ENCODE assay signal across 11 cellular contexts in the genomic region with DNA sequence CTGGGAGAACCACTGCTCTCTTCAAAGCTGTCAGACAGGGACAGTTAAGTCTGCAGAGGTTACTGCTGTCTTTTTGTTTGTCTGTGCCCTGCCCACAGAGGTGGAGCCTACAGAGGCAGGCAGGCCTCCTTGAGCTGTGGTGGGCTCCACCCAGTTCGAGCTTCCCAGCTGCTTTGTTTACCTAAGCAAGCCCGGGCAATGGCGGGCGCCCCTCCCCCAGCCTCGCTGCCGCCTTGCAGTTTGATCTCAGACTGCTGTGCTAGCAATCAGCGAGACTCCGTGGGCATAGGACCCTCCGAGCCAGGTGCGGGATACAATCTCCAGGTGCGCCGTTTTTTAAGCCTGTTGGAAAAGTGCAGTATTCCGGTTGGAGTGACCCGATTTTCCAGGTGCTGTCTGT. TPM values are rescaled to one million over a fixed set of nuclear protein-coding genes. Genes with fewer than 3 reads are reported as not detected.
A peak's percentile ranks its signal among the peaks of the same experiment; 100 is the strongest.
DNase-seq lines count a peak whose midpoint lies in the region; ATAC-seq, FAIRE-seq and TF ChIP-seq lines count a peak whose summit lies in the region.
"Not testable (repeated sequence)": the region's sequence is repeated elsewhere in the genome, so short reads cannot be mapped to it uniquely, and the experiment has no call there.
"Had no signal": no experiment of that assay in that cellular context is flagged by ENCODE, and none has a peak within 500 bp of the region (broad histone marks: within the 10 kb centered on the region; RNA-seq: fewer than 3 reads in every experiment).

No MANE protein-coding gene starts in this region.

- H3K27me3 ChIP-seq in Caco-2 (replicated peaks; ENCODE audit: control insufficient read depth, insufficient read depth, low read length); PC-9 (ENCODE audit: insufficient read depth, low read depth): not testable (repeated sequence)

- H3K4me3 ChIP-seq in A549 (peak overlapping the region; percentile 26; the same call in 1 of the 3 replicates), Caco-2 (ENCODE audit: low read depth, low read length) (peak overlapping the region; percentile 32), PC-9 (peak overlapping the region; percentile 40; the same call in 1 of the 2 replicates)
- not testable (repeated sequence) for H3K4me3 ChIP-seq in HEK293 (ENCODE audit: low read depth, low read length)

- BruUV-seq in Caco-2 (replicated peaks; lab: Mats Ljungman, UMichigan); PC-9 (replicated peaks; lab: Mats Ljungman, UMichigan): not testable (repeated sequence)

- not testable (repeated sequence) for H3K27ac ChIP-seq in A549; HEK293 (ENCODE audit: extremely low read depth, low read depth, low read length); PC-9

- not testable (repeated sequence) for TF ChIP-seq POLR2A in A549 (IDR thresholded peaks at IDR 0.05; ENCODE audit: low read length)

- POLR2A ChIA-PET in A549 (lab: Yijun Ruan, JAX); Caco-2 (lab: Charles Lee); HEK293 (lab: Yijun Ruan, JAX); PC-9 (lab: Charles Lee; ENCODE audit: unreplicated experiment): not testable (repeated sequence)

- H3K4me2 ChIP-seq in A549 (0 out of 3 replicates have a peak overlapping the region, but pooled peaks have one; percentile 30), PC-9 (peak overlapping the region; percentile 31; the same call in 1 of the 2 replicates)

- not testable (repeated sequence) for H3K79me2 ChIP-seq in PC-9 (ENCODE audit: low read depth)

- FAIRE-seq in A549 (lab: Jason Lieb, UNC), result not testable (repeated sequence)

- H3K27me3 Mint-ChIP-seq in Caco-2 (ENCODE audit: insufficient read depth, unreplicated experiment), result not testable (repeated sequence)

- peak overlapping the region; percentile 86 for H3K4me3 Mint-ChIP-seq in Caco-2 (ENCODE audit: unreplicated experiment)

- not testable (repeated sequence) for TF ChIP-seq CTCF in A549 (IDR thresholded peaks at IDR 0.05); Caco-2 (IDR thresholded peaks at IDR 0.05; ENCODE audit: insufficient read depth in 1 of 2, low read depth in 1 of 2, low read length in 1 of 2, severe bottlenecking in 1 of 2, unreplicated experiment in 1 of 2); HEK293 (tag by site-specific recombination; IDR thresholded peaks at IDR 0.05); PC-9 (conservative IDR thresholded peaks at IDR 0.05)

- not testable (repeated sequence) for H4K20me1 ChIP-seq in PC-9 (ENCODE audit: insufficient read depth)

- not testable (repeated sequence) for ATAC-seq in A549

- WGBS in A549 (ENCODE audit: missing lambda C conversion rate), result 30% methylated on average over 13 of the region's 14 CpGs

- H3K36me3 ChIP-seq in Caco-2 (ENCODE audit: control insufficient read depth, insufficient read depth, low read length); HEK293 (ENCODE audit: control insufficient read depth in 2 of 2, insufficient read depth in 1 of 2, low read length in 2 of 2); PC-9 (ENCODE audit: low read depth): not testable (repeated sequence)

- CTCF ChIA-PET in A549 (lab: Yijun Ruan, JAX); Caco-2 (lab: Charles Lee); PC-9 (lab: Charles Lee): not testable (repeated sequence)
- CTCF ChIA-PET in HEK293 (lab: Yijun Ruan, JAX), result interaction anchor here (0.6 kb wide), 1 partner anchor 188 kb away, joined by 4 read pairs; no protein-coding TSS in a partner anchor

- H3K9me3 Mint-ChIP-seq in Caco-2 (ENCODE audit: unreplicated experiment), result peaks cover 18% of the 10 kb centered on the region

- not testable (repeated sequence) for H3F3A ChIP-seq in PC-9 (ENCODE audit: insufficient read depth, low read depth)

- intact Hi-C loops in Caco-2 (cut with micrococcal nuclease; ENCODE audit: unreplicated experiment); PC-9 (cut with micrococcal nuclease; ENCODE audit: unreplicated experiment): not testable (repeated sequence)

- not testable (repeated sequence) for TF ChIP-seq EP300 in A549 (IDR thresholded peaks at IDR 0.05)

- not testable (repeated sequence) for H3K9me2 ChIP-seq in PC-9 (ENCODE audit: insufficient read depth)

- not testable (repeated sequence) for H3K9me3 ChIP-seq in A549; Caco-2; HEK293 (ENCODE audit: control insufficient read depth, insufficient read depth, low read depth, low read length); PC-9 (ENCODE audit: insufficient read depth, low read depth)

- TF ChIP-seq RAD21 in A549 (conservative IDR thresholded peaks at IDR 0.05 in 1 of 2, IDR thresholded peaks at IDR 0.05 in 1 of 2), result not testable (repeated sequence)

- H3K4me1 ChIP-seq in A549; Caco-2; HEK293 (ENCODE audit: control insufficient read depth, insufficient read depth, low read length); PC-9 (replicated peaks; ENCODE audit: insufficient read depth): not testable (repeated sequence)

- H2AFZ ChIP-seq in PC-9, result peak overlapping the region; percentile 43; the same call in 1 of the 2 replicates

- not testable (repeated sequence) for H3K27ac Mint-ChIP-seq in Caco-2 (ENCODE audit: unreplicated experiment)

- not testable (repeated sequence) for H3K36me3 Mint-ChIP-seq in Caco-2 (ENCODE audit: insufficient read depth, unreplicated experiment)

- not testable (repeated sequence) for H3K4me1 Mint-ChIP-seq in Caco-2 (ENCODE audit: low read depth, unreplicated experiment)

- not testable (repeated sequence) for DNase-seq in A549 (ENCODE audit: low read depth in 1 of 2, low spot score in 1 of 2); Caco-2; PC-9
- peak; percentile 39 for DNase-seq in NCI-H748 (lab: John Stamatoyannopoulos, UW; ENCODE audit: unreplicated experiment)

TF ChIP-seq in HEK293, 187 proteins besides CTCF, POLR2A, EP300 and RAD21:
- TF ChIP-seq ZFP69B (tag by site-specific recombination; IDR thresholded peaks at IDR 0.05) (0 out of 2 replicates have a peak, but pooled peaks have one; percentile 43), KLF1 (tag by site-specific recombination; IDR thresholded peaks at IDR 0.05) (0 out of 2 replicates have a peak, but pooled peaks have one; percentile 5), GLIS1 (tag by site-specific recombination; IDR thresholded peaks at IDR 0.05) (0 out of 2 replicates have a peak, but pooled peaks have one; percentile 24)

RNA-seq across cellular contexts. Expression of a gene that starts 40.3 kb away (rescaled TPM):
- polyA plus RNA-seq in A549 (2011; rRNA removed), result 0.08 TPM in 1 of 2 replicates, not detected in the other
- not detected in 2 replicates for polyA plus RNA-seq in A549 (2012; cell fraction: cytosol; rRNA removed)
- not detected in 2 replicates for polyA plus RNA-seq in A549 (2012; cell fraction: nucleus; rRNA removed)
- not detected in 3 replicates for polyA plus RNA-seq in A549 (2017; fragmentation: RNase III; extraction: RNeasy Plus Mini Kit Qiagen cat#74134 plus additional on column Dnase treatment)
- polyA minus RNA-seq in A549 (2011; rRNA and poly(A)+ RNA removed), result not detected in 2 replicates
- not detected in 2 replicates for total RNA-seq in Caco-2 (2022)
- total RNA-seq in PC-9 (2021), result not detected in 2 replicates
- total RNA-seq: A172; CD4-positive, alpha-beta T cell; CD8-positive, alpha-beta T cell; G401 had no signal
- polyA plus RNA-seq: AG04450, GM12878 had no signal
